ENCODE assay signal across 1 cellular context in the genomic region with DNA sequence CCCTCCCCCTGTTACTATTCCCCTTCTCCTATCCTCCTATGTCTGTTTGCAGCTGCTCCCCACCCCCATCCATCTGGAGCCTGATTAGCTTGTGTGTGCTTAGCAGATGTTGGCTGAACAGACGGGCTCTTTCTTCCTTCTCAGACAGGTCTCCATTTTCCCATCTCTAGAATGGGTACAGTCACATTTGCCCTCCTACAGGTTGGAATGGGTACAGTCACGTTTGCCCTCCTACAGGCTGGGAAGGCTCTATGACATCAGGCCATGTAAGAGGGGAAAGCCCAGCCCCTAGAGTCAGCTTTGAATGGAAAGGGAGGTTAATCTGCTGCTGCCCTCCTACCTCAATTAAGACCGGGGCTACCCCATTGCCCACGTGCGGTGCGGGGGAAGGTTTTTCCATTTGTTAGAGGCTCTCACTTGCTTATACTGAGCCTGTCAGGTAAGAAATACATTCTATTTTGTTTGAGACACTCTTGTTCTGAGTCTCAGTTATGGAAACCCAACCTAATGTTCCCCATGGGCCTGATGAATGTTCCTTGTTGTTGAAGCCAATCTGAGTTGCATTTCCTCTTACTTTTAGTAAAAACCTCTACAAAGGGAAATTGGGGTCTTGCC.
TF ChIP-seq lines count a peak whose summit lies in the region.

No MANE protein-coding gene starts in this region.

TF ChIP-seq in K562, 482 proteins besides CTCF, POLR2A, EP300 and RAD21 (continued from another document and continues in another):
- TF ChIP-seq MTA1 (IDR thresholded peaks at IDR 0.05; ENCODE audit: borderline replicate concordance): no peak
- TF ChIP-seq, protein P1, sequence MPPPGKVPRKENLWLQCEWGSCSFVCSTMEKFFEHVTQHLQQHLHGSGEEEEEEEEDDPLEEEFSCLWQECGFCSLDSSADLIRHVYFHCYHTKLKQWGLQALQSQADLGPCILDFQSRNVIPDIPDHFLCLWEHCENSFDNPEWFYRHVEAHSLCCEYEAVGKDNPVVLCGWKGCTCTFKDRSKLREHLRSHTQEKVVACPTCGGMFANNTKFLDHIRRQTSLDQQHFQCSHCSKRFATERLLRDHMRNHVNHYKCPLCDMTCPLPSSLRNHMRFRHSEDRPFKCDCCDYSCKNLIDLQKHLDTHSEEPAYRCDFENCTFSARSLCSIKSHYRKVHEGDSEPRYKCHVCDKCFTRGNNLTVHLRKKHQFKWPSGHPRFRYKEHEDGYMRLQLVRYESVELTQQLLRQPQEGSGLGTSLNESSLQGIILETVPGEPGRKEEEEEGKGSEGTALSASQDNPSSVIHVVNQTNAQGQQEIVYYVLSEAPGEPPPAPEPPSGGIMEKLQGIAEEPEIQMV (tag; conservative IDR thresholded peaks at IDR 0.05; ENCODE audit: low read depth): no peak
- no peak for TF ChIP-seq SMAD3 (CRISPR knock-in tag; conservative IDR thresholded peaks at IDR 0.05)
- TF ChIP-seq, protein P2, sequence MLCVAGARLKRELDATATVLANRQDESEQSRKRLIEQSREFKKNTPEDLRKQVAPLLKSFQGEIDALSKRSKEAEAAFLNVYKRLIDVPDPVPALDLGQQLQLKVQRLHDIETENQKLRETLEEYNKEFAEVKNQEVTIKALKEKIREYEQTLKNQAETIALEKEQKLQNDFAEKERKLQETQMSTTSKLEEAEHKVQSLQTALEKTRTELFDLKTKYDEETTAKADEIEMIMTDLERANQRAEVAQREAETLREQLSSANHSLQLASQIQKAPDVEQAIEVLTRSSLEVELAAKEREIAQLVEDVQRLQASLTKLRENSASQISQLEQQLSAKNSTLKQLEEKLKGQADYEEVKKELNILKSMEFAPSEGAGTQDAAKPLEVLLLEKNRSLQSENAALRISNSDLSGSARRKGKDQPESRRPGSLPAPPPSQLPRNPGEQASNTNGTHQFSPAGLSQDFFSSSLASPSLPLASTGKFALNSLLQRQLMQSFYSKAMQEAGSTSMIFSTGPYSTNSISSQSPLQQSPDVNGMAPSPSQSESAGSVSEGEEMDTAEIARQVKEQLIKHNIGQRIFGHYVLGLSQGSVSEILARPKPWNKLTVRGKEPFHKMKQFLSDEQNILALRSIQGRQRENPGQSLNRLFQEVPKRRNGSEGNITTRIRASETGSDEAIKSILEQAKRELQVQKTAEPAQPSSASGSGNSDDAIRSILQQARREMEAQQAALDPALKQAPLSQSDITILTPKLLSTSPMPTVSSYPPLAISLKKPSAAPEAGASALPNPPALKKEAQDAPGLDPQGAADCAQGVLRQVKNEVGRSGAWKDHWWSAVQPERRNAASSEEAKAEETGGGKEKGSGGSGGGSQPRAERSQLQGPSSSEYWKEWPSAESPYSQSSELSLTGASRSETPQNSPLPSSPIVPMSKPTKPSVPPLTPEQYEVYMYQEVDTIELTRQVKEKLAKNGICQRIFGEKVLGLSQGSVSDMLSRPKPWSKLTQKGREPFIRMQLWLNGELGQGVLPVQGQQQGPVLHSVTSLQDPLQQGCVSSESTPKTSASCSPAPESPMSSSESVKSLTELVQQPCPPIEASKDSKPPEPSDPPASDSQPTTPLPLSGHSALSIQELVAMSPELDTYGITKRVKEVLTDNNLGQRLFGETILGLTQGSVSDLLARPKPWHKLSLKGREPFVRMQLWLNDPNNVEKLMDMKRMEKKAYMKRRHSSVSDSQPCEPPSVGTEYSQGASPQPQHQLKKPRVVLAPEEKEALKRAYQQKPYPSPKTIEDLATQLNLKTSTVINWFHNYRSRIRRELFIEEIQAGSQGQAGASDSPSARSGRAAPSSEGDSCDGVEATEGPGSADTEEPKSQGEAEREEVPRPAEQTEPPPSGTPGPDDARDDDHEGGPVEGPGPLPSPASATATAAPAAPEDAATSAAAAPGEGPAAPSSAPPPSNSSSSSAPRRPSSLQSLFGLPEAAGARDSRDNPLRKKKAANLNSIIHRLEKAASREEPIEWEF (CRISPR knock-in tag; IDR thresholded peaks at IDR 0.05): no peak
- no peak for TF ChIP-seq CTBP1 (IDR thresholded peaks at IDR 0.05; ENCODE audit: borderline replicate concordance)
- no peak for TF ChIP-seq CEBPB (tag; IDR thresholded peaks at IDR 0.05)
- TF ChIP-seq, protein P3, sequence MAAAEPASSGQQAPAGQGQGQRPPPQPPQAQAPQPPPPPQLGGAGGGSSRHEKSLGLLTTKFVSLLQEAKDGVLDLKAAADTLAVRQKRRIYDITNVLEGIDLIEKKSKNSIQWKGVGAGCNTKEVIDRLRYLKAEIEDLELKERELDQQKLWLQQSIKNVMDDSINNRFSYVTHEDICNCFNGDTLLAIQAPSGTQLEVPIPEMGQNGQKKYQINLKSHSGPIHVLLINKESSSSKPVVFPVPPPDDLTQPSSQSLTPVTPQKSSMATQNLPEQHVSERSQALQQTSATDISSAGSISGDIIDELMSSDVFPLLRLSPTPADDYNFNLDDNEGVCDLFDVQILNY (CRISPR knock-in tag; IDR thresholded peaks at IDR 0.05): no peak
- TF ChIP-seq GTF2F1 (IDR thresholded peaks at IDR 0.05; ENCODE audit: low read depth, low read length): no peak
- TF ChIP-seq, protein P4, sequence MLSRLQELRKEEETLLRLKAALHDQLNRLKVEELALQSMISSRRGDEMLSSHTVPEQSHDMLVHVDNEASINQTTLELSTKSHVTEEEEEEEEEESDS (CRISPR knock-in tag; IDR thresholded peaks at IDR 0.05): no peak
- TF ChIP-seq PHF20 (IDR thresholded peaks at IDR 0.05; ENCODE audit: partially characterized antibody): peak; percentile 55
- TF ChIP-seq TEAD4 (IDR thresholded peaks at IDR 0.05; ENCODE audit: low read length): peak; percentile 31; the same call in 1 of the 2 replicates
- TF ChIP-seq TEAD4 (CRISPR knock-in tag; IDR thresholded peaks at IDR 0.05; ENCODE audit: borderline replicate concordance): no peak
- TF ChIP-seq GABPB2 (CRISPR knock-in tag; conservative IDR thresholded peaks at IDR 0.05): no peak
- TF ChIP-seq ZSCAN29 (IDR thresholded peaks at IDR 0.05): no peak
- TF ChIP-seq, protein P5, sequence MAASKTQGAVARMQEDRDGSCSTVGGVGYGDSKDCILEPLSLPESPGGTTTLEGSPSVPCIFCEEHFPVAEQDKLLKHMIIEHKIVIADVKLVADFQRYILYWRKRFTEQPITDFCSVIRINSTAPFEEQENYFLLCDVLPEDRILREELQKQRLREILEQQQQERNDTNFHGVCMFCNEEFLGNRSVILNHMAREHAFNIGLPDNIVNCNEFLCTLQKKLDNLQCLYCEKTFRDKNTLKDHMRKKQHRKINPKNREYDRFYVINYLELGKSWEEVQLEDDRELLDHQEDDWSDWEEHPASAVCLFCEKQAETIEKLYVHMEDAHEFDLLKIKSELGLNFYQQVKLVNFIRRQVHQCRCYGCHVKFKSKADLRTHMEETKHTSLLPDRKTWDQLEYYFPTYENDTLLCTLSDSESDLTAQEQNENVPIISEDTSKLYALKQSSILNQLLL (CRISPR knock-in tag; IDR thresholded peaks at IDR 0.05; ENCODE audit: borderline replicate concordance): no peak
- no peak for TF ChIP-seq NFXL1 (CRISPR knock-in tag; IDR thresholded peaks at IDR 0.05)
- TF ChIP-seq ZNF76 (CRISPR knock-in tag; IDR thresholded peaks at IDR 0.05; ENCODE audit: borderline replicate concordance): no peak
- TF ChIP-seq, protein P6, sequence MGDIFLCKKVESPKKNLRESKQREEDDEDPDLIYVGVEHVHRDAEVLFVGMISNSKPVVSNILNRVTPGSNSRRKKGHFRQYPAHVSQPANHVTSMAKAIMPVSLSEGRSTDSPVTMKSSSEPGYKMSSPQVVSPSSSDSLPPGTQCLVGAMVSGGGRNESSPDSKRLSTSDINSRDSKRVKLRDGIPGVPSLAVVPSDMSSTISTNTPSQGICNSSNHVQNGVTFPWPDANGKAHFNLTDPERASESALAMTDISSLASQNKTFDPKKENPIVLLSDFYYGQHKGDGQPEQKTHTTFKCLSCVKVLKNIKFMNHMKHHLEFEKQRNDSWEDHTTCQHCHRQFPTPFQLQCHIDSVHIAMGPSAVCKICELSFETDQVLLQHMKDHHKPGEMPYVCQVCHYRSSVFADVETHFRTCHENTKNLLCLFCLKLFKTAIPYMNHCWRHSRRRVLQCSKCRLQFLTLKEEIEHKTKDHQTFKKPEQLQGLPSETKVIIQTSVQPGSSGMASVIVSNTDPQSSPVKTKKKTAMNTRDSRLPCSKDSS (IDR thresholded peaks at IDR 0.05; ENCODE audit: low read depth, partially characterized antibody): no peak
- no peak for TF ChIP-seq CAMTA2 (CRISPR knock-in tag; conservative IDR thresholded peaks at IDR 0.05)
- no peak for TF ChIP-seq ZNF408 (CRISPR knock-in tag; IDR thresholded peaks at IDR 0.05; ENCODE audit: low read depth)
- no peak for TF ChIP-seq DIDO1 (tag; IDR thresholded peaks at IDR 0.05; ENCODE audit: low read depth)
- TF ChIP-seq, protein P7, sequence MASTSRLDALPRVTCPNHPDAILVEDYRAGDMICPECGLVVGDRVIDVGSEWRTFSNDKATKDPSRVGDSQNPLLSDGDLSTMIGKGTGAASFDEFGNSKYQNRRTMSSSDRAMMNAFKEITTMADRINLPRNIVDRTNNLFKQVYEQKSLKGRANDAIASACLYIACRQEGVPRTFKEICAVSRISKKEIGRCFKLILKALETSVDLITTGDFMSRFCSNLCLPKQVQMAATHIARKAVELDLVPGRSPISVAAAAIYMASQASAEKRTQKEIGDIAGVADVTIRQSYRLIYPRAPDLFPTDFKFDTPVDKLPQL (IDR thresholded peaks at IDR 0.05; ENCODE audit: extremely low read depth, insufficient read length): no peak
- TF ChIP-seq EWSR1 (IDR thresholded peaks at IDR 0.05; ENCODE audit: borderline replicate concordance, low read depth, partially characterized antibody): no peak
- TF ChIP-seq DPF2 (IDR thresholded peaks at IDR 0.05): peak; percentile 38; the same call in 1 of the 2 replicates
- no peak for TF ChIP-seq PTRF (tag; IDR thresholded peaks at IDR 0.05)
- no peak for TF ChIP-seq ETS2 (tag; IDR thresholded peaks at IDR 0.05; ENCODE audit: borderline replicate concordance, poor library complexity, severe bottlenecking)
- no peak for TF ChIP-seq ARID2 (IDR thresholded peaks at IDR 0.05)
- TF ChIP-seq FIP1L1 (IDR thresholded peaks at IDR 0.05; ENCODE audit: low read depth, low read length, poor library complexity, severe bottlenecking): no peak
- no peak for TF ChIP-seq CSDE1 (IDR thresholded peaks at IDR 0.05)
- TF ChIP-seq RBM25 (IDR thresholded peaks at IDR 0.05; ENCODE audit: low read depth, low read length, severe bottlenecking): peak; percentile 97
- TF ChIP-seq, protein P8, sequence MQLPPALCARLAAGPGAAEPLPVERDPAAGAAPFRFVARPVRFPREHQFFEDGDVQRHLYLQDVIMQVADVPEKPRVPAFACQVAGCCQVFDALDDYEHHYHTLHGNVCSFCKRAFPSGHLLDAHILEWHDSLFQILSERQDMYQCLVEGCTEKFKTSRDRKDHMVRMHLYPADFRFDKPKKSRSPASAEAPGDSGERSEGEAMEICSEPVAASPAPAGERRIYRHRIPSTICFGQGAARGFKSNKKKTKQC (CRISPR knock-in tag; IDR thresholded peaks at IDR 0.05): no peak
- TF ChIP-seq, protein P9, sequence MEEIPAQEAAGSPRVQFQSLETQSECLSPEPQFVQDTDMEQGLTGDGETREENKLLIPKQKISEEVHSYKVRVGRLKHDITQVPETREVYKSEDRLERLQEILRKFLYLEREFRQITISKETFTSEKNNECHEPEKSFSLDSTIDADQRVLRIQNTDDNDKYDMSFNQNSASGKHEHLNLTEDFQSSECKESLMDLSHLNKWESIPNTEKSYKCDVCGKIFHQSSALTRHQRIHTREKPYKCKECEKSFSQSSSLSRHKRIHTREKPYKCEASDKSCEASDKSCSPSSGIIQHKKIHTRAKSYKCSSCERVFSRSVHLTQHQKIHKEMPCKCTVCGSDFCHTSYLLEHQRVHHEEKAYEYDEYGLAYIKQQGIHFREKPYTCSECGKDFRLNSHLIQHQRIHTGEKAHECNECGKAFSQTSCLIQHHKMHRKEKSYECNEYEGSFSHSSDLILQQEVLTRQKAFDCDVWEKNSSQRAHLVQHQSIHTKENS (CRISPR knock-in tag; IDR thresholded peaks at IDR 0.05): no peak
- TF ChIP-seq EHMT2 (IDR thresholded peaks at IDR 0.05): no peak
- no peak for TF ChIP-seq ETV1 (tag; conservative IDR thresholded peaks at IDR 0.05; ENCODE audit: low read depth)
- TF ChIP-seq NFIX (CRISPR knock-in tag; IDR thresholded peaks at IDR 0.05; ENCODE audit: low read depth): no peak
- TF ChIP-seq NONO (IDR thresholded peaks at IDR 0.05; ENCODE audit: low read depth in 2 of 2, low read length in 1 of 2): no peak
- no peak for TF ChIP-seq SP1 (CRISPR knock-in tag; IDR thresholded peaks at IDR 0.05)
- TF ChIP-seq ADNP (tag; IDR thresholded peaks at IDR 0.05): peak; percentile 70; the same call in 1 of the 2 replicates
- no peak for TF ChIP-seq ILK (tag; IDR thresholded peaks at IDR 0.05; ENCODE audit: borderline replicate concordance, low read depth)
- no peak for TF ChIP-seq ZNF778 (CRISPR knock-in tag; IDR thresholded peaks at IDR 0.05)
- peak; percentile 69 to 74; a peak in 2 of 4 replicates for TF ChIP-seq RCOR1 (IDR thresholded peaks at IDR 0.05; ENCODE audit: borderline replicate concordance in 1 of 2, low read depth in 2 of 2, low read length in 2 of 2)
- TF ChIP-seq ZNF121 (CRISPR knock-in tag; conservative IDR thresholded peaks at IDR 0.05): peak; percentile 86
- no peak for TF ChIP-seq SIRT6 (IDR thresholded peaks at IDR 0.05; ENCODE audit: low read depth, low read length)
- no peak for TF ChIP-seq RUNX1 (IDR thresholded peaks at IDR 0.05; ENCODE audit: low read depth)
- TF ChIP-seq NR2C1 (IDR thresholded peaks at IDR 0.05): 0 out of 2 replicates have a peak, but pooled peaks have one; percentile 17
- no peak for TF ChIP-seq NR2C1 (tag; IDR thresholded peaks at IDR 0.05)
- TF ChIP-seq, protein P10, sequence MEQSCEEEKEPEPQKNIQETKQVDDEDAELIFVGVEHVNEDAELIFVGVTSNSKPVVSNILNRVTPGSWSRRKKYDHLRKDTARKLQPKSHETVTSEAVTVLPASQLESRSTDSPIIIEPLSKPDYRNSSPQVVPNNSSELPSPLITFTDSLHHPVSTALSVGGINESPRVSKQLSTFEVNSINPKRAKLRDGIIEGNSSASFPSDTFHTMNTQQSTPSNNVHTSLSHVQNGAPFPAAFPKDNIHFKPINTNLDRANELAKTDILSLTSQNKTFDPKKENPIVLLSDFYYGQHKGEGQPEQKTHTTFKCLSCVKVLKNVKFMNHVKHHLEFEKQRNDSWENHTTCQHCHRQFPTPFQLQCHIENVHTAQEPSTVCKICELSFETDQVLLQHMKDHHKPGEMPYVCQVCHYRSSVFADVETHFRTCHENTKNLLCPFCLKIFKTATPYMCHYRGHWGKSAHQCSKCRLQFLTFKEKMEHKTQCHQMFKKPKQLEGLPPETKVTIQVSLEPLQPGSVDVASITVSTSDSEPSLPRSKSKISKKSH (CRISPR knock-in tag; IDR thresholded peaks at IDR 0.05): no peak
- no peak for TF ChIP-seq RFX7 (CRISPR knock-in tag; IDR thresholded peaks at IDR 0.05)
- TF ChIP-seq, protein P11, sequence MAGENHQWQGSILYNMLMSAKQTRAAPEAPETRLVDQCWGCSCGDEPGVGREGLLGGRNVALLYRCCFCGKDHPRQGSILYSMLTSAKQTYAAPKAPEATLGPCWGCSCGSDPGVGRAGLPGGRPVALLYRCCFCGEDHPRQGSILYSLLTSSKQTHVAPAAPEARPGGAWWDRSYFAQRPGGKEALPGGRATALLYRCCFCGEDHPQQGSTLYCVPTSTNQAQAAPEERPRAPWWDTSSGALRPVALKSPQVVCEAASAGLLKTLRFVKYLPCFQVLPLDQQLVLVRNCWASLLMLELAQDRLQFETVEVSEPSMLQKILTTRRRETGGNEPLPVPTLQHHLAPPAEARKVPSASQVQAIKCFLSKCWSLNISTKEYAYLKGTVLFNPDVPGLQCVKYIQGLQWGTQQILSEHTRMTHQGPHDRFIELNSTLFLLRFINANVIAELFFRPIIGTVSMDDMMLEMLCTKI (IDR thresholded peaks at IDR 0.05; ENCODE audit: partially characterized antibody): no peak
- TF ChIP-seq NR2C2 (CRISPR knock-in tag; IDR thresholded peaks at IDR 0.05): no peak
- TF ChIP-seq NR2C2 (tag; IDR thresholded peaks at IDR 0.05): no peak
- TF ChIP-seq ZNF75A (CRISPR knock-in tag; IDR thresholded peaks at IDR 0.05): no peak
- TF ChIP-seq CXXC5 (CRISPR knock-in tag; IDR thresholded peaks at IDR 0.05): no peak
- no peak for TF ChIP-seq LCOR (CRISPR knock-in tag; IDR thresholded peaks at IDR 0.05)
- no peak for TF ChIP-seq IRF2 (CRISPR knock-in tag; IDR thresholded peaks at IDR 0.05)
